In the genomic region with DNA sequence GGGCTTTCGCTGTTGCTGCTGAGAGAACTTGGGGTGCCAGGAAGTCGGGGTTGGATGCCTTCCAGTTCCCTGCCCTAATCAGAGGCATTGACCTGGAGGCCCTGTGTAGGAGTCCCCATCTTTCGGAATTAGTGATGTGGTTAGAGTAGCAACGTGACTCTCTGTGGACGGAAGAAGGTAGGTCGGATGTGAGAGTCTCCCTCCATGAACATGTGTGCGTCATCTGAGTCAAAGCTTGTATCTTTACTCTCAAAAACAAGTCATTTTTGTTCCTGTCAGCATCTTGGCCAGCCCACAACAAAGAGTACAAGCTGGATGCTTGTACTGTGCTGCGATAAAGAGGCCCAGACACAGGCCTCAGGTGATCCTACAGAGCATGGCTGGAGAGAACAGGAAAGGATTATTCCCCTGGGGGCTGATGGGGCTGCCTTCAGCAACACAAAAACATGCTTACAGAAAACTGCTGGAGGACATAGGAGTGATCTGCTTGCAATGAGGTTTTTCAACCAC, we compare ENCODE assay signal across 10 cellular contexts. TPM values are rescaled to one million over a fixed set of nuclear protein-coding genes. Genes with fewer than 3 reads are reported as not detected.
DNase-seq lines count a peak whose midpoint lies in the region; ATAC-seq, FAIRE-seq and TF ChIP-seq lines count a peak whose summit lies in the region.
"Had no signal": no experiment of that assay in that cellular context is flagged by ENCODE, and none has a peak within 500 bp of the region (broad histone marks: within the 10 kb centered on the region; RNA-seq: fewer than 3 reads in every experiment).

No MANE protein-coding gene starts in this region.

- peak overlapping the region; percentile 40 to 85 for H3K27ac Mint-ChIP-seq in activated naive CD4-positive, alpha-beta T cell treated with anti-CD3 and anti-CD28 coated beads, Interleukin-2, amount 50 U/mL, for 72 hours
- no peak overlapping the region for H3K27ac Mint-ChIP-seq in MCF 10A (ENCODE audit: low read depth, unreplicated experiment)
- H3K27ac Mint-ChIP-seq: nephron had no signal

- POLR2A ChIA-PET in MCF 10A (lab: Yijun Ruan, JAX): interaction anchor here (1.5 to 2.7 kb wide), 4 partner anchors 25 to 230 kb away, joined by 4 to 14 read pairs (median 6); a partner anchor contains a TSS

- ATAC-seq in GM21786 (IDR thresholded peaks at IDR 0.05; ENCODE audit: unreplicated experiment): peak; percentile 99
- ATAC-seq in activated naive CD4-positive, alpha-beta T cell treated with anti-CD3 and anti-CD28 coated beads, Interleukin-2, amount 50 U/mL, for 72 hours: peak; percentile 92 to 97
- ATAC-seq in left lung: no peak

- no peaks in the 10 kb centered on the region; the same call in none of the 2 replicates for H3K36me3 ChIP-seq in GM06990 (ENCODE audit: control insufficient read depth, insufficient read depth, low read length)
- H3K36me3 ChIP-seq in left lung: no peaks in the 10 kb centered on the region
- H3K36me3 ChIP-seq: ascending aorta had no signal

- no peaks in the 10 kb centered on the region for H3K9me3 ChIP-seq in left lung
- H3K9me3 ChIP-seq: ascending aorta had no signal

- H3K27me3 Mint-ChIP-seq in MCF 10A (ENCODE audit: insufficient read depth, unreplicated experiment): peaks cover 34% of the 10 kb centered on the region

- H3K4me3 ChIP-seq in GM06990 (replicated peaks; ENCODE audit: low read depth, low read length): no peak overlapping the region
- no peak overlapping the region for H3K4me3 ChIP-seq in left lung
- H3K4me3 ChIP-seq: ascending aorta had no signal

- intact Hi-C loops in left lung (cut with DNase I) (no loop called here), MCF 10A (cut with micrococcal nuclease) (loop anchor here (10.0 kb wide), 1 partner anchor 298 kb away; a partner anchor contains a TSS)

- FAIRE-seq in urothelium cell line (lab: Jason Lieb, UNC): no peak

- DNase-seq in GM06990 (ENCODE audit: extremely low read depth, insufficient read length) (peak; percentile 81), RPMI8226 (peak; percentile 26), left lung (no peak), MCF 10A (ENCODE audit: unreplicated experiment) (no peak), urothelium cell line (ENCODE audit: low spot score) (no peak)
- DNase-seq in activated naive CD4-positive, alpha-beta T cell treated with anti-CD3 and anti-CD28 coated beads, Interleukin-2, amount 50 U/mL, for 72 hours (ENCODE audit: low spot score in 2 of 2): peak; percentile 70 to 87
- DNase-seq in stimulated activated CD8-positive, alpha-beta memory T cell treated with anti-CD3 and anti-CD28 coated beads, Interleukin-7, amount 100 ng/mL, for 24 hours (ENCODE audit: low read depth): peak; percentile 40

- H3K36me3 Mint-ChIP-seq in activated naive CD4-positive, alpha-beta T cell treated with anti-CD3 and anti-CD28 coated beads, Interleukin-2, amount 50 U/mL, for 72 hours: no peaks in the 10 kb centered on the region
- H3K36me3 Mint-ChIP-seq in MCF 10A (ENCODE audit: insufficient read depth, unreplicated experiment): no peaks in the 10 kb centered on the region

- no peak overlapping the region for H3K4me3 Mint-ChIP-seq in MCF 10A (ENCODE audit: unreplicated experiment)
- H3K4me3 Mint-ChIP-seq: nephron had no signal

- CTCF ChIA-PET in MCF 10A (lab: Yijun Ruan, JAX): interaction anchor here (0.8 to 9.8 kb wide), 7 partner anchors 10 to 191 kb away, joined by 3 to 243 read pairs (median 5); a partner anchor contains a TSS

- no peaks in the 10 kb centered on the region for H3K27me3 ChIP-seq in GM06990 (replicated peaks; ENCODE audit: control insufficient read depth, insufficient read depth, low read length)
- H3K27me3 ChIP-seq in left lung: no peaks in the 10 kb centered on the region
- H3K27me3 ChIP-seq: ascending aorta had no signal

- TF ChIP-seq CTCF in GM06990 (IDR thresholded peaks at IDR 0.05; ENCODE audit: insufficient read depth, low read length, poor library complexity, severe bottlenecking) (no peak), left lung (IDR thresholded peaks at IDR 0.05) (no peak), MCF 10A (IDR thresholded peaks at IDR 0.05; ENCODE audit: unreplicated experiment) (no peak)

- no peaks in the 10 kb centered on the region for H3K9me3 Mint-ChIP-seq in activated naive CD4-positive, alpha-beta T cell treated with anti-CD3 and anti-CD28 coated beads, Interleukin-2, amount 50 U/mL, for 72 hours
- H3K9me3 Mint-ChIP-seq in MCF 10A (ENCODE audit: unreplicated experiment): no peaks in the 10 kb centered on the region
- H3K9me3 Mint-ChIP-seq: nephron had no signal

- H3K4me1 Mint-ChIP-seq in MCF 10A (ENCODE audit: insufficient read depth, unreplicated experiment): peaks cover 5% of the 10 kb centered on the region
- H3K4me1 Mint-ChIP-seq: nephron had no signal

- H3K27ac ChIP-seq in left lung: no peak overlapping the region
- H3K27ac ChIP-seq: ascending aorta had no signal

- no TSS peak for BruUV-seq in MCF 10A (replicated peaks; lab: Mats Ljungman, UMichigan)

- H3K4me1 ChIP-seq in left lung: peaks cover 0 to 4% of the 10 kb centered on the region in 2 donors
- H3K4me1 ChIP-seq: ascending aorta had no signal

RNA-seq across cellular contexts. Expression of a gene that starts 31.0 kb away (rescaled TPM):
- total RNA-seq in activated naive CD4-positive, alpha-beta T cell treated with anti-CD3 and anti-CD28 coated beads, Interleukin-2, amount 50 U/mL, for 72 hours: under 1 TPM in 1 of 2 donors, not detected in 1; 0.29 TPM
- total RNA-seq in left lung (1 to 10 TPM; 3.0 to 6.2 TPM), MCF 10A (2022) (not detected in 2 replicates)

RNA-seq across cellular contexts. Expression of a gene that starts 32.7 kb away (rescaled TPM):
- total RNA-seq in activated naive CD4-positive, alpha-beta T cell treated with anti-CD3 and anti-CD28 coated beads, Interleukin-2, amount 50 U/mL, for 72 hours: not detected
- total RNA-seq in left lung: not detected
- total RNA-seq in MCF 10A (2022): not detected in 2 replicates
- total RNA-seq: ascending aorta had no signal

Comparison
In these comparisons a context has a peak if more than half of its experiments do, and no peak if none do; other contexts are left out.
1. DNase-seq: peak in GM06990 (single experiment), RPMI8226 (single experiment), activated naive CD4-positive, alpha-beta T cell treated with anti-CD3 and anti-CD28 coated beads, Interleukin-2, amount 50 U/mL, for 72 hours (2 of 2) and stimulated activated CD8-positive, alpha-beta memory T cell treated with anti-CD3 and anti-CD28 coated beads, Interleukin-7, amount 100 ng/mL, for 24 hours (single experiment); none in left lung (0 of 2), MCF 10A (single experiment) and urothelium cell line (single experiment).